ENCODE assay signal across 19 cellular contexts in the genomic region with DNA sequence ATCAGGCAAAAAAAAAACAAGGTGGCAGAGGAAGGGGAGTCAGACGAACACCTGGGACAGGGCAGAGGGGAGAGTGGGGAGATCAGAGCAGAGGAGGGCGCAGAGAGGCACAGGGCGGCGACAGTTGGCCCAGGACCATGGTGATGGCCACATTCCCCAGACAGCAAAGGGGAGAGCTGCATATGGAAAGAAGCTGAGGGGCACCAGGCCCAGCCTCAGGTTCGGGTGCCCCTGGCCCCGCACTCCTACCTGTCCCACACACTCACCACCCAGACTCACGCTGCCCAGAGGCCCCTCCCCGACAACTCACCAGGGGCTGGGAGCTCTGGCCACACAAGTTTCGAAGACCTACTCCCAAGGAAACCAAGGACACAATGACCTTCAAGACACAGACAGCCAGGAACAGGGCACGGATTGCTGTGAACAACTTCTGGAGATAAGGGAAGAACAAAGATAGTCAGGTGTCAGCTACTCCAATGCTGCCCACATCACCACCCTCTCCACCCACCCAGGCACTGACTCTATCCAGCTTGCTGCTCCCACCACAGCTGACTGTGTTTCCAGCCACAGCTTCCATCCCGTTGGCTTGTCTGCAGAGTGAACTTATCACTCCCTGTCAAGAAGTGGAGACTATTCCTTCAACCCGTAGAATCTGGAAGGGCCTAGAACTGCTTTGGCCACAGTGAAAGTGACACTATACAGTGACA. TPM values are rescaled to one million over a fixed set of nuclear protein-coding genes. Genes with fewer than 3 reads are reported as not detected.
DNase-seq lines count a peak whose midpoint lies in the region; ATAC-seq, FAIRE-seq and TF ChIP-seq lines count a peak whose summit lies in the region.
"Had no signal": no experiment of that assay in that cellular context is flagged by ENCODE, and none has a peak within 500 bp of the region (broad histone marks: within the 10 kb centered on the region; RNA-seq: fewer than 3 reads in every experiment).

No MANE protein-coding gene starts in this region.

- H4K91ac ChIP-seq in neuronal stem cell (ENCODE audit: low read depth, low read length, poor library complexity): no peak overlapping the region

- CTCF ChIA-PET in SK-N-SH (lab: Yijun Ruan, JAX): interaction anchor here (0.8 to 9.3 kb wide), 7 partner anchors 16 to 191 kb away, joined by 3 to 72 read pairs (median 4); no protein-coding TSS in a partner anchor
- CTCF ChIA-PET in A673 (lab: Charles Lee): no interaction called here

- 59% methylated on average over 12 of the region's 12 CpGs for WGBS in SK-N-SH (ENCODE audit: low lambda C conversion rate)
- WGBS in neuronal stem cell (ENCODE audit: extremely low coverage in 2 of 2, insufficient read length in 2 of 2, insufficient replicate concordance in 1 of 2), 2 donors: no CpG with 5 or more reads among the region's 12 CpGs

- no peaks in the 10 kb centered on the region for H3K9me3 ChIP-seq in SK-N-SH
- no peaks in the 10 kb centered on the region for H3K9me3 ChIP-seq in A673 (ENCODE audit: low read depth, low read length, poor library complexity, severe bottlenecking)
- H3K9me3 ChIP-seq in neuronal stem cell (replicated peaks in 1 of 2; ENCODE audit: control insufficient read depth in 2 of 2, insufficient read depth in 1 of 2, low read depth in 1 of 2, low read length in 2 of 2): no peaks in the 10 kb centered on the region
- H3K9me3 ChIP-seq: BLaER1, Caco-2 had no signal

- H3K79me2 ChIP-seq in SK-N-SH (ENCODE audit: insufficient read depth): no peaks in the 10 kb centered on the region

- H3K4me1 ChIP-seq in SK-N-SH (ENCODE audit: control insufficient read depth in 1 of 2, insufficient read depth in 2 of 2, low read depth in 1 of 2, low read length in 1 of 2) (peaks cover 19 to 43% of the 10 kb centered on the region in 2 experiments; a peak in 3 of 4 replicates), A673 (ENCODE audit: insufficient read depth, low read length, poor library complexity, severe bottlenecking) (peaks cover 40% of the 10 kb centered on the region), neuronal stem cell (ENCODE audit: control insufficient read depth in 2 of 2, insufficient read depth in 1 of 2, low read depth in 1 of 2, low read length in 2 of 2) (no peaks in the 10 kb centered on the region)
- H3K4me1 ChIP-seq: Caco-2 had no signal

- POLR2A ChIA-PET in SK-N-SH (lab: Yijun Ruan, JAX): no interaction called here
- POLR2A ChIA-PET in A673 (lab: Charles Lee; ENCODE audit: low non-redundant PET): no interaction called here

- TF ChIP-seq CTCF in SK-N-SH (IDR thresholded peaks at IDR 0.05) (no peak), A673 (conservative IDR thresholded peaks at IDR 0.05; ENCODE audit: low read depth, low read length) (no peak), bronchial epithelial cell (IDR thresholded peaks at IDR 0.05; ENCODE audit: insufficient read depth, low read length, severe bottlenecking) (no peak)

- ATAC-seq in SK-N-SH treated with all-trans-retinoic acid at 6 μM for 48 hours: no peak
- ATAC-seq: HepG2 had no signal

- H3K36me3 ChIP-seq in SK-N-SH (replicated peaks in 1 of 2; ENCODE audit: control insufficient read depth in 1 of 2, insufficient read depth in 2 of 2, low read length in 1 of 2): no peaks in the 10 kb centered on the region
- no peaks in the 10 kb centered on the region for H3K36me3 ChIP-seq in A673 (ENCODE audit: insufficient read depth, low read length, poor library complexity, severe bottlenecking)
- H3K36me3 ChIP-seq in bronchial epithelial cell (ENCODE audit: control insufficient read depth, insufficient read depth, low read length): no peaks in the 10 kb centered on the region
- no peaks in the 10 kb centered on the region for H3K36me3 ChIP-seq in neuronal stem cell (replicated peaks in 1 of 2; ENCODE audit: control insufficient read depth in 2 of 2, insufficient read depth in 2 of 2, low read length in 2 of 2)
- H3K36me3 ChIP-seq: BLaER1 had no signal

- intact Hi-C loops in A673 (cut with micrococcal nuclease; ENCODE audit: unreplicated experiment): no loop called here

- H2BK15ac ChIP-seq in neuronal stem cell (ENCODE audit: low read length): peak overlapping the region; percentile 46

- no peak overlapping the region for H3K18ac ChIP-seq in neuronal stem cell (ENCODE audit: low read length)

- TF ChIP-seq EP300 in SK-N-SH (IDR thresholded peaks at IDR 0.05; ENCODE audit: borderline replicate concordance in 1 of 2, low read depth in 1 of 2, low read length in 1 of 2): no peak

- no peak overlapping the region; a peak in 1 of 4 replicates for H3K27ac ChIP-seq in SK-N-SH (ENCODE audit: low read depth in 2 of 2, low read length in 1 of 2)
- peak overlapping the region; percentile 9 for H3K27ac ChIP-seq in A673 (ENCODE audit: low read depth, low read length, poor library complexity, severe bottlenecking)
- H3K27ac ChIP-seq in neuronal stem cell (replicated peaks; ENCODE audit: low read length): no peak overlapping the region
- H3K27ac ChIP-seq: 22Rv1, BLaER1 had no signal

- H4K8ac ChIP-seq in neuronal stem cell (ENCODE audit: low read depth, low read length): no peak overlapping the region

- H4K20me1 ChIP-seq in SK-N-SH (ENCODE audit: insufficient read depth): no peaks in the 10 kb centered on the region
- H4K20me1 ChIP-seq: BLaER1 had no signal

- BruUV-seq in A673 (replicated peaks; lab: Mats Ljungman, UMichigan): no TSS peak

- H2AK5ac ChIP-seq in neuronal stem cell (ENCODE audit: low read depth, low read length): peak overlapping the region; percentile 81

- no peak overlapping the region for H2BK12ac ChIP-seq in neuronal stem cell (ENCODE audit: low read length)

- no peaks in the 10 kb centered on the region for H3F3A ChIP-seq in SK-N-SH (replicated peaks; ENCODE audit: insufficient read depth)

- H3K27me3 ChIP-seq in SK-N-SH (ENCODE audit: insufficient read depth) (no peaks in the 10 kb centered on the region), A673 (replicated peaks; ENCODE audit: insufficient read depth, low read depth, low read length, poor library complexity) (no peaks in the 10 kb centered on the region), bronchial epithelial cell (ENCODE audit: control insufficient read depth, insufficient read depth, low read length) (peaks cover 3% of the 10 kb centered on the region), neuronal stem cell (ENCODE audit: control insufficient read depth in 3 of 3, insufficient read depth in 3 of 3, low read depth in 1 of 3, low read length in 3 of 3) (peaks cover 0 to 31% (median 0%) of the 10 kb centered on the region in 3 experiments)
- H3K27me3 ChIP-seq: BLaER1 had no signal

- H3K4me2 ChIP-seq in SK-N-SH (no peak overlapping the region), neuronal stem cell (ENCODE audit: insufficient read depth, low read length, poor library complexity, severe bottlenecking) (no peak overlapping the region)
- H3K4me2 ChIP-seq: BLaER1 had no signal

- H3K9ac ChIP-seq in SK-N-SH (no peak overlapping the region), neuronal stem cell (ENCODE audit: low read depth, low read length, poor library complexity) (no peak overlapping the region)
- H3K9ac ChIP-seq: BLaER1 had no signal

- no peaks in the 10 kb centered on the region for H3K79me1 ChIP-seq in neuronal stem cell (ENCODE audit: low read depth, low read length)

- H2BK5ac ChIP-seq in neuronal stem cell (ENCODE audit: low read length): no peak overlapping the region

- no peak overlapping the region for H3K4ac ChIP-seq in neuronal stem cell (ENCODE audit: low read length)

- no peak overlapping the region for H2AFZ ChIP-seq in SK-N-SH (ENCODE audit: low read depth)
- H2AFZ ChIP-seq in neuronal stem cell (ENCODE audit: low read length): no peak overlapping the region

- no peak for TF ChIP-seq RAD21 in SK-N-SH (IDR thresholded peaks at IDR 0.05; ENCODE audit: low read length)

- H3K14ac ChIP-seq in neuronal stem cell (ENCODE audit: low read length): no peak overlapping the region

- DNase-seq in SK-N-SH: peak; percentile 14
- DNase-seq in A673 (ENCODE audit: low spot score): no peak
- no peak for DNase-seq in bronchial epithelial cell (ENCODE audit: low read depth)
- DNase-seq in neuronal stem cell (ENCODE audit: low spot score): no peak
- no peak for DNase-seq in stimulated activated CD4-positive, alpha-beta T cell treated with anti-CD3 and anti-CD28 coated beads, Interleukin-2, amount 100 ng/mL, for 24 hours
- no peak for DNase-seq in GDM1 (lab: John Stamatoyannopoulos, UW)
- DNase-seq: AML-193; Caco-2; CD8-positive, alpha-beta memory T cell; DND-41; GF-D8; GOT3; H9 had no signal

- H3K23ac ChIP-seq in neuronal stem cell (ENCODE audit: low read depth, low read length, poor library complexity): peak overlapping the region; percentile 49

- H3K9me2 ChIP-seq in SK-N-SH: no peaks in the 10 kb centered on the region

- no peak overlapping the region for H2BK120ac ChIP-seq in neuronal stem cell (ENCODE audit: low read depth, low read length)

- H3K4me3 ChIP-seq in SK-N-SH (ENCODE audit: low read depth in 2 of 2, low read length in 1 of 2): no peak overlapping the region
- no peak overlapping the region for H3K4me3 ChIP-seq in A673 (ENCODE audit: low read depth, low read length, poor library complexity, severe bottlenecking)
- no peak overlapping the region for H3K4me3 ChIP-seq in bronchial epithelial cell (ENCODE audit: low read depth, low read length)
- no peak overlapping the region for H3K4me3 ChIP-seq in neuronal stem cell (ENCODE audit: low read length in 2 of 2)
- H3K4me3 ChIP-seq: BLaER1 had no signal

- FAIRE-seq in bronchial epithelial cell (lab: Jason Lieb, UNC): peak; percentile 64
- FAIRE-seq: GM19239, HepG2 had no signal

TF ChIP-seq in SK-N-SH treated with all-trans-retinoic acid at 6 μM for 48 hours, 23 proteins besides CTCF, POLR2A, EP300 and RAD21 (continues in another document):
- TF ChIP-seq ZNF565 (CRISPR knock-in tag; conservative IDR thresholded peaks at IDR 0.05; ENCODE audit: low read depth) (no peak), ESRRG (CRISPR knock-in tag; IDR thresholded peaks at IDR 0.05) (no peak)

RNA-seq across cellular contexts. Expression of gene TMEM176B, which starts 8.3 kb away (rescaled TPM):
- polyA plus RNA-seq in SK-N-SH (2012; rRNA removed): 0.15 TPM in 1 of 2 replicates, not detected in the other
- 0.06 and 0.25 TPM in 2 replicates for polyA plus RNA-seq in SK-N-SH (2012; cell fraction: cytosol; rRNA removed)
- 0.14 TPM in 2 replicates for polyA plus RNA-seq in SK-N-SH (2012; cell fraction: nucleus; rRNA removed)
- total RNA-seq in A673 (2021) (2.2 and 2.3 TPM in 2 replicates), bronchial epithelial cell (not detected in 2 replicates)
- polyA plus RNA-seq in neuronal stem cell (2013, experiment 1 of 2): 1.2 TPM
- polyA plus RNA-seq in neuronal stem cell (2013, experiment 2 of 2): 1.1 TPM
- total RNA-seq: HepG2, HT1080 had no signal
- polyA plus RNA-seq: CD8-positive, alpha-beta memory T cell; HepG2 had no signal

RNA-seq across cellular contexts. Expression of gene TMEM176A, which starts 8.7 kb away (rescaled TPM):
- polyA plus RNA-seq in SK-N-SH (2012; rRNA removed): not detected in 2 replicates
- polyA plus RNA-seq in SK-N-SH (2012; cell fraction: cytosol; rRNA removed): not detected in 2 replicates
- polyA plus RNA-seq in SK-N-SH (2012; cell fraction: nucleus; rRNA removed): not detected in 2 replicates
- 2.3 and 2.9 TPM in 2 replicates for total RNA-seq in A673 (2021)
- 0.79 TPM in 1 of 2 replicates, not detected in the other for total RNA-seq in bronchial epithelial cell
- 0.59 TPM for polyA plus RNA-seq in neuronal stem cell (2013, experiment 1 of 2)
- 0.53 TPM for polyA plus RNA-seq in neuronal stem cell (2013, experiment 2 of 2)
- total RNA-seq: H9, HepG2, HT1080 had no signal
- polyA plus RNA-seq: CD8-positive, alpha-beta memory T cell; HepG2 had no signal

RNA-seq across cellular contexts. Expression of gene GIMAP5, which starts 54.7 kb away (rescaled TPM):
- polyA plus RNA-seq in SK-N-SH (2012; rRNA removed): not detected in 2 replicates
- not detected in 2 replicates for polyA plus RNA-seq in SK-N-SH (2012; cell fraction: cytosol; rRNA removed)
- polyA plus RNA-seq in SK-N-SH (2012; cell fraction: nucleus; rRNA removed): not detected in 2 replicates
- total RNA-seq in A673 (2021) (0.58 TPM in 1 of 2 replicates, not detected in the other), bronchial epithelial cell (not detected in 2 replicates)
- polyA plus RNA-seq in neuronal stem cell (2013, experiment 1 of 2): not detected
- polyA plus RNA-seq in neuronal stem cell (2013, experiment 2 of 2): not detected
- total RNA-seq: Caco-2, H9, HepG2 had no signal
- polyA plus RNA-seq: HepG2 had no signal
